ENCODE assay signal across 10 cellular contexts in the genomic region with DNA sequence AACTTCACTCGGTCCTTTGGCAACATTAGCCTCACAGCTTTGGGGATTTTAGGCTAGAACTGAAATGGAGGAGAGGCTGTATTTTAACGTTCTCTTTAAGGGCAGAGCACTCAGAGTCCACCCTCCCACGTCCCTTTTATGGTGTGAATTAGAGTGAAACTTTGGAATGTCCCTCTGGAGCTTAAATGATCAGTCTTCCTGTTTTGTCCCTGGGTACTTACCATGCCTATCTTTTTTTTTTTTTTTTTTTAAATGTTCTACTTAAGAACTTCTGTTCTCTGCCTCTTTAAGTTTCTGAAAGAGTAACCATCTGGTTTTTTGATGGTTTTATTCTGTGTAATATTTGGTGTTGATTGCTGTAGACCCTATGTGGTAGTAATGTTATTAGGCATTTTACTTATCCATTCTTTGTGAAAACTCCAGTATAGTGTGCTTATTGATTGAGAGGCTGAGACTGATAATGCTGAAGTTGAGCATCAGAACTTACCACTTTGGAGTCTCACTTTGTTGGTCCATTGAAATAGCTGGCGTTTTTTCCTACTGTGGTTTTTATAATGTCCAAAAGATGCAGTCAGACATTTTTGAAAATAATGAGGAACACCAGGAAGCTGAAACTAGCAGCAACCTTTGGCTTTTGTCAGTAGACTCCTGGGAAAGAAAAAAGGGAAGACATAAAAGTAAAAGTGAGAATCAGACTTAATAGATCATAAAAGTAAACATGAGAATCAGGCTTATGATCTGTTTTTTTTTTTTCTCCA. TPM values are rescaled to one million over a fixed set of nuclear protein-coding genes. Genes with fewer than 3 reads are reported as not detected.
A peak's percentile ranks its signal among the peaks of the same experiment; 100 is the strongest.
DNase-seq lines count a peak whose midpoint lies in the region; ATAC-seq and TF ChIP-seq lines count a peak whose summit lies in the region.
"Had no signal": no experiment of that assay in that cellular context is flagged by ENCODE, and none has a peak within 500 bp of the region (broad histone marks: within the 10 kb centered on the region; RNA-seq: fewer than 3 reads in every experiment).

No MANE protein-coding gene starts in this region.

- peaks cover 93% of the 10 kb centered on the region for H3K79me2 ChIP-seq in OCI-LY7 (ENCODE audit: insufficient read depth, low read depth, low read length)
- peaks cover 58% of the 10 kb centered on the region for H3K79me2 ChIP-seq in neural progenitor cell (ENCODE audit: low read depth)

- H3F3A ChIP-seq in neural progenitor cell (ENCODE audit: low read depth), result no peaks in the 10 kb centered on the region

- BruUV-seq in A673 (replicated peaks; lab: Mats Ljungman, UMichigan) (no TSS peak), OCI-LY7 (replicated peaks; lab: Mats Ljungman, UMichigan) (no TSS peak)

- CTCF ChIA-PET in A673 (lab: Charles Lee) (interaction anchor here (0.7 kb wide), 2 partner anchors 129 to 276 kb away, joined by 3 to 7 read pairs; no protein-coding TSS in a partner anchor), OCI-LY7 (lab: Charles Lee; ENCODE audit: unreplicated experiment) (no interaction called here)

- H3K36me3 Mint-ChIP-seq in neural progenitor cell, result peaks cover 7% of the 10 kb centered on the region

- DNase-seq in A673 (ENCODE audit: low spot score) (peak; percentile 62), OCI-LY7 (ENCODE audit: low spot score) (no peak), fibroblast of pulmonary artery (ENCODE audit: low read depth) (peak; percentile 73), neural progenitor cell (ENCODE audit: low spot score) (peak; percentile 25), NCI-H524 (lab: John Stamatoyannopoulos, UW) (no peak), 8988T (no peak)
- DNase-seq: amniotic stem cell, islet precursor cell had no signal

- H3K9me3 ChIP-seq in A673 (ENCODE audit: low read depth, low read length, poor library complexity, severe bottlenecking) (no peaks in the 10 kb centered on the region), OCI-LY7 (ENCODE audit: low read length) (peaks cover 15% of the 10 kb centered on the region; the same call in 1 of the 2 replicates), neural progenitor cell (ENCODE audit: low read depth) (no peaks in the 10 kb centered on the region)

- peak overlapping the region; percentile 75 for H3K4me2 ChIP-seq in OCI-LY7 (ENCODE audit: low read length)
- H3K4me2 ChIP-seq in neural progenitor cell, result no peak overlapping the region

- H3K9me3 Mint-ChIP-seq in neural progenitor cell, result no peaks in the 10 kb centered on the region

- H3K4me3 Mint-ChIP-seq in neural progenitor cell, result peak overlapping the region; percentile 13

- intact Hi-C loops in A673 (cut with micrococcal nuclease; ENCODE audit: unreplicated experiment), result no loop called here
- intact Hi-C loops in OCI-LY7 (cut with micrococcal nuclease; ENCODE audit: unreplicated experiment), result no loop called here

- H3K27me3 Mint-ChIP-seq in neural progenitor cell (ENCODE audit: insufficient read depth, low read depth), result no peaks in the 10 kb centered on the region

- H2AFZ ChIP-seq in OCI-LY7 (ENCODE audit: low read length) (no peak overlapping the region), neural progenitor cell (replicated peaks) (no peak overlapping the region)

- TF ChIP-seq CTCF in A673 (conservative IDR thresholded peaks at IDR 0.05; ENCODE audit: low read depth, low read length), result no peak
- TF ChIP-seq CTCF in OCI-LY7 (conservative IDR thresholded peaks at IDR 0.05; ENCODE audit: low read length), result no peak
- TF ChIP-seq CTCF in fibroblast of pulmonary artery (IDR thresholded peaks at IDR 0.05; ENCODE audit: low read length, missing control alignments), result no peak
- no peak for TF ChIP-seq CTCF in neural progenitor cell (IDR thresholded peaks at IDR 0.05)

- POLR2A ChIA-PET in A673 (lab: Charles Lee; ENCODE audit: low non-redundant PET), result interaction anchor here (0.6 kb wide), 1 partner anchor 227 kb away, joined by 6 read pairs; no protein-coding TSS in a partner anchor
- POLR2A ChIA-PET in OCI-LY7 (lab: Charles Lee), result interaction anchor here (0.6 to 3.7 kb wide), 10 partner anchors 9 to 603 kb away, joined by 3 to 19 read pairs (median 4); no protein-coding TSS in a partner anchor

- H3K27ac ChIP-seq in A673 (ENCODE audit: low read depth, low read length, poor library complexity, severe bottlenecking), result peak overlapping the region; percentile 18
- H3K27ac ChIP-seq in OCI-LY7 (ENCODE audit: low read depth, low read length, poor library complexity, severe bottlenecking), result peak overlapping the region; percentile 99
- no peak overlapping the region for H3K27ac ChIP-seq in neural progenitor cell

- no peaks in the 10 kb centered on the region for H4K20me1 ChIP-seq in OCI-LY7 (ENCODE audit: insufficient read depth, low read length)
- H4K20me1 ChIP-seq in neural progenitor cell (ENCODE audit: low read depth), result peaks cover 3% of the 10 kb centered on the region

- ATAC-seq in HG03469 (IDR thresholded peaks at IDR 0.05; ENCODE audit: unreplicated experiment), result no peak
- ATAC-seq in GM18868 (IDR thresholded peaks at IDR 0.05; ENCODE audit: unreplicated experiment), result no peak

- peak overlapping the region; percentile 28 for H3K27ac Mint-ChIP-seq in neural progenitor cell

- H3K4me1 ChIP-seq in A673 (ENCODE audit: insufficient read depth, low read length, poor library complexity, severe bottlenecking) (peaks cover 7% of the 10 kb centered on the region), OCI-LY7 (ENCODE audit: insufficient read depth, low read length, poor library complexity, severe bottlenecking) (peaks cover 52% of the 10 kb centered on the region), neural progenitor cell (no peaks in the 10 kb centered on the region)

- peaks cover 7% of the 10 kb centered on the region for H3K4me1 Mint-ChIP-seq in neural progenitor cell

- H3K36me3 ChIP-seq in A673 (ENCODE audit: insufficient read depth, low read length, poor library complexity, severe bottlenecking), result no peaks in the 10 kb centered on the region
- peaks cover 77% of the 10 kb centered on the region for H3K36me3 ChIP-seq in OCI-LY7 (ENCODE audit: insufficient read depth, low read length)
- H3K36me3 ChIP-seq in neural progenitor cell, result no peaks in the 10 kb centered on the region

- H3K4me3 ChIP-seq in A673 (ENCODE audit: low read depth, low read length, poor library complexity, severe bottlenecking) (no peak overlapping the region), OCI-LY7 (ENCODE audit: low read depth, low read length, poor library complexity, severe bottlenecking) (no peak overlapping the region), fibroblast of pulmonary artery (replicated peaks; ENCODE audit: low read depth, low read length) (no peak overlapping the region), neural progenitor cell (no peak overlapping the region)

- H3K27me3 ChIP-seq in A673 (replicated peaks; ENCODE audit: insufficient read depth, low read depth, low read length, poor library complexity) (no peaks in the 10 kb centered on the region), neural progenitor cell (no peaks in the 10 kb centered on the region)

- H3K9ac ChIP-seq in neural progenitor cell, result no peak overlapping the region

- H3K9me2 ChIP-seq in OCI-LY7 (ENCODE audit: insufficient read depth, low read length), result no peaks in the 10 kb centered on the region

RNA-seq across cellular contexts. Expression of a gene that starts 11.6 kb away (rescaled TPM):
- total RNA-seq in A673 (2021) (19.6 and 21.1 TPM in 2 replicates), OCI-LY7 (2022) (62.2 and 73.3 TPM in 2 replicates), neural progenitor cell (ENCODE audit: low replicate concordance) (30.6 and 34.0 TPM in 2 replicates)
- 34.9 and 43.7 TPM in 2 replicates for total RNA-seq in OCI-LY7 (2014; rRNA removed; shearing (Covaris generic))

RNA-seq across cellular contexts. Expression of a gene that starts 58.1 kb away (rescaled TPM):
- total RNA-seq in A673 (2021), result 3.7 and 4.1 TPM in 2 replicates
- total RNA-seq in OCI-LY7 (2014; rRNA removed; shearing (Covaris generic)), result 6.5 and 13.8 TPM in 2 replicates
- total RNA-seq in OCI-LY7 (2022), result 5.6 and 7.0 TPM in 2 replicates
- 1.7 and 4.4 TPM in 2 replicates for total RNA-seq in neural progenitor cell (ENCODE audit: low replicate concordance)

Comparison
In these comparisons a context has a peak if more than half of its experiments do, and no peak if none do; other contexts are left out.
1. DNase-seq: peak in A673 (single experiment), fibroblast of pulmonary artery (single experiment) and neural progenitor cell (single experiment); none in OCI-LY7 (single experiment), NCI-H524 (0 of 2) and 8988T (single experiment).